Comparison of ENCODE assay signal across 15 cellular contexts in genomic region chr11:60942970-60943565, GRCh38. TPM values are rescaled to one million over a fixed set of nuclear protein-coding genes. Genes with fewer than 3 reads are reported as not detected.
DNase-seq lines count a peak whose midpoint lies in the region; ATAC-seq and TF ChIP-seq lines count a peak whose summit lies in the region.
"Had no signal": no experiment of that assay in that cellular context is flagged by ENCODE, and none has a peak within 500 bp of the region (broad histone marks: within the 10 kb centered on the region; RNA-seq: fewer than 3 reads in every experiment).

No MANE protein-coding gene starts in this region.

- no peaks in the 10 kb centered on the region for H3K36me3 Mint-ChIP-seq in activated CD8-positive, alpha-beta memory T cell treated with anti-CD3 and anti-CD28 coated beads, Interleukin-2, amount 10 ng/mL, durations not matched to agents 7 days and 5 days

- CTCF ChIA-PET in activated CD8-positive, alpha-beta memory T cell treated with anti-CD3 and anti-CD28 coated beads, Interleukin-2, amount 10 ng/mL, durations not matched to agents 7 days and 5 days (lab: Charles Lee) = interaction anchor here (1.2 kb wide), 1 partner anchor 311 kb away, joined by 3 read pairs; no protein-coding TSS in a partner anchor

- ATAC-seq in GM21825 (IDR thresholded peaks at IDR 0.05; ENCODE audit: unreplicated experiment) = no peak
- ATAC-seq in activated CD8-positive, alpha-beta memory T cell treated with anti-CD3 and anti-CD28 coated beads, Interleukin-2, amount 10 ng/mL, durations not matched to agents 7 days and 5 days = no peak
- ATAC-seq: gastroesophageal sphincter, left ventricle myocardium superior had no signal

- H3K4me3 Mint-ChIP-seq in activated CD8-positive, alpha-beta memory T cell treated with anti-CD3 and anti-CD28 coated beads, Interleukin-2, amount 10 ng/mL, durations not matched to agents 7 days and 5 days = no peak overlapping the region
- H3K4me3 Mint-ChIP-seq: stimulated activated naive CD8-positive, alpha-beta T cell treated with anti-CD3 and anti-CD28 coated beads, Interleukin-15, Interleukin-2, amounts not matched to agents 100 ng/mL and 50 ng/mL, for 24 hours had no signal

- H3K4me1 Mint-ChIP-seq in activated CD8-positive, alpha-beta memory T cell treated with anti-CD3 and anti-CD28 coated beads, Interleukin-2, amount 10 ng/mL, durations not matched to agents 7 days and 5 days = peaks cover 2% of the 10 kb centered on the region

- TF ChIP-seq CTCF in GM10266 (IDR thresholded peaks at IDR 0.05; ENCODE audit: control insufficient read depth, insufficient read depth, low read depth, missing control alignments) = no peak

- H3K9me3 Mint-ChIP-seq in activated CD8-positive, alpha-beta memory T cell treated with anti-CD3 and anti-CD28 coated beads, Interleukin-2, amount 10 ng/mL, durations not matched to agents 7 days and 5 days (ENCODE audit: low read depth) = no peaks in the 10 kb centered on the region
- H3K9me3 Mint-ChIP-seq: stimulated activated naive CD8-positive, alpha-beta T cell treated with anti-CD3 and anti-CD28 coated beads, Interleukin-15, Interleukin-2, amounts not matched to agents 100 ng/mL and 50 ng/mL, for 24 hours had no signal

- H3K27me3 Mint-ChIP-seq in activated CD8-positive, alpha-beta memory T cell treated with anti-CD3 and anti-CD28 coated beads, Interleukin-2, amount 10 ng/mL, durations not matched to agents 7 days and 5 days = peaks cover 2% of the 10 kb centered on the region
- H3K27me3 Mint-ChIP-seq: stimulated activated naive CD8-positive, alpha-beta T cell treated with anti-CD3 and anti-CD28 coated beads, Interleukin-15, Interleukin-2, amounts not matched to agents 100 ng/mL and 50 ng/mL, for 24 hours had no signal

- DNase-seq in SIG-M5 treated with dmso at 0.1 percent for 504 hours (lab: John Stamatoyannopoulos, UW; ENCODE audit: unreplicated experiment) (peak; percentile 50), SIG-M5 (lab: John Stamatoyannopoulos, UW) (no peak), NCI-H774 (lab: John Stamatoyannopoulos, UW) (peak; percentile 22), fibroblast of peridontal ligament (ENCODE audit: extremely low read depth) (peak; percentile 41), GM10266 (ENCODE audit: extremely low spot score) (no peak)
- no peak for DNase-seq in stimulated activated CD4-positive, alpha-beta T cell treated with anti-CD3 and anti-CD28 coated beads, Interleukin-15, amount 100 ng/mL, for 24 hours
- no peak for DNase-seq in activated CD8-positive, alpha-beta memory T cell treated with anti-CD3 and anti-CD28 coated beads, Interleukin-2, amount 10 ng/mL, durations not matched to agents 7 days and 5 days
- DNase-seq: cortex of kidney; GM23248; left ventricle myocardium superior; NCI-H526 treated with DMSO at 0.1 percent for 48 hours; stimulated activated CD4-positive, alpha-beta T cell treated with anti-CD3 and anti-CD28 coated beads, Interleukin-2, amount 100 ng/mL, for 48 hours had no signal

- no peak overlapping the region for H3K27ac Mint-ChIP-seq in activated CD8-positive, alpha-beta memory T cell treated with anti-CD3 and anti-CD28 coated beads, Interleukin-2, amount 10 ng/mL, durations not matched to agents 7 days and 5 days
- H3K27ac Mint-ChIP-seq: stimulated activated naive CD8-positive, alpha-beta T cell treated with anti-CD3 and anti-CD28 coated beads, Interleukin-15, Interleukin-2, amounts not matched to agents 100 ng/mL and 50 ng/mL, for 24 hours had no signal

RNA-seq across cellular contexts. Expression of gene SLC15A3, which starts 8.9 kb away (rescaled TPM):
- total RNA-seq in activated CD8-positive, alpha-beta memory T cell treated with anti-CD3 and anti-CD28 coated beads, Interleukin-2, amount 10 ng/mL, durations not matched to agents 7 days and 5 days = under 1 TPM; 0.30 to 0.96 TPM

RNA-seq across cellular contexts. Expression of gene TMEM132A, which starts 18.8 kb away (rescaled TPM):
- total RNA-seq in activated CD8-positive, alpha-beta memory T cell treated with anti-CD3 and anti-CD28 coated beads, Interleukin-2, amount 10 ng/mL, durations not matched to agents 7 days and 5 days = under 1 TPM; 0.52 to 0.93 TPM

RNA-seq across cellular contexts. Expression of gene CD6, which starts 28.4 kb away (rescaled TPM):
- total RNA-seq in activated CD8-positive, alpha-beta memory T cell treated with anti-CD3 and anti-CD28 coated beads, Interleukin-2, amount 10 ng/mL, durations not matched to agents 7 days and 5 days = 100 to 1,000 TPM; 152 to 181 TPM
- total RNA-seq: GM23248 had no signal

RNA-seq across cellular contexts. Expression of gene TMEM109, which starts 29.1 kb away (rescaled TPM):
- total RNA-seq in activated CD8-positive, alpha-beta memory T cell treated with anti-CD3 and anti-CD28 coated beads, Interleukin-2, amount 10 ng/mL, durations not matched to agents 7 days and 5 days = 100 to 1,000 TPM; 106 to 121 TPM

RNA-seq across cellular contexts. Expression of gene PRPF19, which starts 36.7 kb away (rescaled TPM):
- 100 to 1,000 TPM; 125 to 144 TPM for total RNA-seq in activated CD8-positive, alpha-beta memory T cell treated with anti-CD3 and anti-CD28 coated beads, Interleukin-2, amount 10 ng/mL, durations not matched to agents 7 days and 5 days

Comparison
In these comparisons a context has a peak if more than half of its experiments do, and no peak if none do; other contexts are left out.
1. DNase-seq: peak in SIG-M5 treated with dmso at 0.1 percent for 504 hours (single experiment), NCI-H774 (single experiment) and fibroblast of peridontal ligament (single experiment); none in SIG-M5 (single experiment), GM10266 (single experiment), stimulated activated CD4-positive, alpha-beta T cell treated with anti-CD3 and anti-CD28 coated beads, Interleukin-15, amount 100 ng/mL, for 24 hours (single experiment) and activated CD8-positive, alpha-beta memory T cell treated with anti-CD3 and anti-CD28 coated beads, Interleukin-2, amount 10 ng/mL, durations not matched to agents 7 days and 5 days (single experiment).